ENCODE assay signal across 8 cellular contexts in genomic region chr4:2932951-2933565, GRCh38. TPM values are rescaled to one million over a fixed set of nuclear protein-coding genes. Genes with fewer than 3 reads are reported as not detected.
DNase-seq lines count a peak whose midpoint lies in the region; ATAC-seq and TF ChIP-seq lines count a peak whose summit lies in the region.

No MANE protein-coding gene starts in this region.

- no peaks in the 10 kb centered on the region for H3K27me3 ChIP-seq in RWPE2 (ENCODE audit: insufficient read depth, poor library complexity, severe bottlenecking)
- H3K27me3 ChIP-seq in psoas muscle (ENCODE audit: insufficient read depth in 3 of 3, low read length in 2 of 3) = no peaks in the 10 kb centered on the region

- H3K27ac ChIP-seq in RWPE2 (ENCODE audit: poor library complexity, severe bottlenecking) = peak overlapping the region; percentile 96
- peak overlapping the region; percentile 97 for H3K27ac ChIP-seq in psoas muscle

- DNase-seq in RWPE2 (ENCODE audit: low spot score) (peak; percentile 58), epithelial cell of esophagus (ENCODE audit: low read depth) (no peak), psoas muscle (peak in 1 of 2 donors; percentile 70), ACHN (no peak)
- no peak for DNase-seq in effector CD4-positive, alpha-beta T cell

- ATAC-seq in RWPE2 (ENCODE audit: low read depth) (no peak), psoas muscle (no peak), GM19328 (IDR thresholded peaks at IDR 0.05; ENCODE audit: unreplicated experiment) (no peak), GM18498 (IDR thresholded peaks at IDR 0.05; ENCODE audit: unreplicated experiment) (no peak)

- peak overlapping the region; percentile 65; the same call in 1 of the 2 replicates for H3K4me3 ChIP-seq in GM08714 (ENCODE audit: low read length)
- peak overlapping the region; percentile 51 for H3K4me3 ChIP-seq in RWPE2 (ENCODE audit: severe bottlenecking)
- H3K4me3 ChIP-seq in epithelial cell of esophagus (ENCODE audit: low read length) = peak overlapping the region; percentile 56
- H3K4me3 ChIP-seq in psoas muscle = peak overlapping the region; percentile 100

- TF ChIP-seq CTCF in RWPE2 (IDR thresholded peaks at IDR 0.05; ENCODE audit: poor library complexity, severe bottlenecking) = no peak
- no peak for TF ChIP-seq CTCF in epithelial cell of esophagus (IDR thresholded peaks at IDR 0.05; ENCODE audit: insufficient read depth, low read depth, low read length, missing control alignments)
- TF ChIP-seq CTCF in psoas muscle (IDR thresholded peaks at IDR 0.05) = no peak

- peaks cover 18% of the 10 kb centered on the region for H3K4me1 ChIP-seq in RWPE2 (ENCODE audit: insufficient read depth, poor library complexity, severe bottlenecking)
- peaks cover 58% of the 10 kb centered on the region for H3K4me1 ChIP-seq in psoas muscle

- H3K36me3 ChIP-seq in RWPE2 (ENCODE audit: low read depth) (peaks cover 53% of the 10 kb centered on the region), psoas muscle (ENCODE audit: insufficient read depth in 1 of 2, low read depth in 1 of 2) (peaks cover 0 to 38% of the 10 kb centered on the region in 2 donors)

- in situ Hi-C loops in ACHN (cut with HindIII; ENCODE audit: low pct_ligation_motif_present, low pct_unique_long_range_greater_than_20kb, low sequenced_read_pairs) = no loop called here

- intact Hi-C loops in psoas muscle (cut with DNase I) = loop anchor here (5.0 to 10.0 kb wide), 2 partner anchors 91 to 168 kb away; partner anchors contain the start of gene ADD1 (in 1 of the 2)

- H3K9me3 ChIP-seq in RWPE2 (ENCODE audit: severe bottlenecking) (no peaks in the 10 kb centered on the region), psoas muscle (no peaks in the 10 kb centered on the region)

- 52 to 66% (median 56%) methylated on average over 15 of the region's 15 CpGs for WGBS in psoas muscle, 3 donors

RNA-seq across cellular contexts. Expression of gene NOP14, which starts 30.1 kb away (rescaled TPM):
- total RNA-seq in psoas muscle = 10 to 100 TPM; 28.0 to 45.1 (median 43.9) TPM
- 10 to 100 TPM; 24.7 to 48.1 (median 45.0) TPM for polyA plus RNA-seq in psoas muscle

RNA-seq across cellular contexts. Expression of gene GRK4, which starts 30.3 kb away (rescaled TPM):
- total RNA-seq in psoas muscle = 1 to 10 TPM; 5.9 to 7.9 (median 6.9) TPM
- 1 to 10 TPM; 5.8 to 9.2 (median 6.6) TPM for polyA plus RNA-seq in psoas muscle
